8 cellular contexts compared by ENCODE assay signal in genomic region chr16:30368122-30368791, GRCh38. TPM values are rescaled to one million over a fixed set of nuclear protein-coding genes. Genes with fewer than 3 reads are reported as not detected.
DNase-seq lines count a peak whose midpoint lies in the region; ATAC-seq and TF ChIP-seq lines count a peak whose summit lies in the region.

No MANE protein-coding gene starts in this region.

- H4K20me1 ChIP-seq in SK-N-SH (ENCODE audit: insufficient read depth) = peaks cover 53% of the 10 kb centered on the region

- no peak overlapping the region for H3K4ac ChIP-seq in neuronal stem cell (ENCODE audit: low read length)

- TF ChIP-seq CTCF in SK-N-SH (IDR thresholded peaks at IDR 0.05) (no peak), Panc1 (IDR thresholded peaks at IDR 0.05) (no peak)

- no peak for TF ChIP-seq RAD21 in SK-N-SH (IDR thresholded peaks at IDR 0.05; ENCODE audit: low read length)

- BruUV-seq in Panc1 (replicated peaks; lab: Mats Ljungman, UMichigan) = no TSS peak

- peaks cover 66% of the 10 kb centered on the region for H3K79me2 ChIP-seq in SK-N-SH (ENCODE audit: insufficient read depth)

- intact Hi-C loops in Panc1 (cut with micrococcal nuclease; ENCODE audit: unreplicated experiment) = no loop called here

- H2BK5ac ChIP-seq in neuronal stem cell (ENCODE audit: low read length) = no peak overlapping the region

- no peak for DNase-seq in SK-N-SH
- DNase-seq in Panc1 (ENCODE audit: low read depth, low spot score) = no peak
- no peak for DNase-seq in neuronal stem cell (ENCODE audit: low spot score)
- DNase-seq in effector CD4-positive, alpha-beta T cell = no peak
- DNase-seq in SW 1271 (lab: John Stamatoyannopoulos, UW) = no peak
- no peak for DNase-seq in Ammon's horn (ENCODE audit: low spot score)

- no peak overlapping the region for H2BK15ac ChIP-seq in neuronal stem cell (ENCODE audit: low read length)

- POLR2A ChIA-PET in SK-N-SH (lab: Yijun Ruan, JAX) = interaction anchor here (0.6 to 3.4 kb wide), 4 partner anchors 9 to 39 kb away, joined by 3 to 19 read pairs (median 8); partner anchors contain the start of genes CD2BP2, ZNF48 and ZNF771
- POLR2A ChIA-PET in Panc1 (lab: Charles Lee) = no interaction called here

- no peak overlapping the region for H3K14ac ChIP-seq in neuronal stem cell (ENCODE audit: low read length)

- H2AFZ ChIP-seq in SK-N-SH (ENCODE audit: low read depth) = no peak overlapping the region
- H2AFZ ChIP-seq in neuronal stem cell (ENCODE audit: low read length) = no peak overlapping the region

- no peak overlapping the region for H2AK5ac ChIP-seq in neuronal stem cell (ENCODE audit: low read depth, low read length)

- H2BK120ac ChIP-seq in neuronal stem cell (ENCODE audit: low read depth, low read length) = no peak overlapping the region

- no peaks in the 10 kb centered on the region for H3K9me3 ChIP-seq in SK-N-SH
- no peaks in the 10 kb centered on the region for H3K9me3 ChIP-seq in Panc1 (ENCODE audit: control insufficient read depth, insufficient read depth, low read depth, low read length)
- no peaks in the 10 kb centered on the region for H3K9me3 ChIP-seq in endocrine pancreas (ENCODE audit: control insufficient read depth, low read length)
- H3K9me3 ChIP-seq in neuronal stem cell (replicated peaks in 1 of 2; ENCODE audit: control insufficient read depth in 2 of 2, insufficient read depth in 1 of 2, low read depth in 1 of 2, low read length in 2 of 2) = no peaks in the 10 kb centered on the region

- no peak for ATAC-seq in SK-N-SH treated with all-trans-retinoic acid at 6 μM for 48 hours
- no peak for ATAC-seq in Panc1

- H3F3A ChIP-seq in SK-N-SH (replicated peaks; ENCODE audit: insufficient read depth) = peaks cover 4% of the 10 kb centered on the region

- in situ Hi-C loops in Panc1 (cut with HindIII; ENCODE audit: low pct_unique_long_range_greater_than_20kb, low sequenced_read_pairs) = no loop called here

- TF ChIP-seq EP300 in SK-N-SH (IDR thresholded peaks at IDR 0.05; ENCODE audit: borderline replicate concordance in 1 of 2, low read depth in 1 of 2, low read length in 1 of 2) = no peak

- CTCF ChIA-PET in SK-N-SH (lab: Yijun Ruan, JAX) (interaction anchor here (1.1 to 1.3 kb wide), 2 partner anchors 12 to 62 kb away, joined by 3 to 4 read pairs; partner anchors contain the start of gene DCTPP1), Panc1 (lab: Charles Lee) (no interaction called here)

- H3K4me1 ChIP-seq in SK-N-SH (ENCODE audit: control insufficient read depth in 1 of 2, insufficient read depth in 2 of 2, low read depth in 1 of 2, low read length in 1 of 2) (peaks cover 4 to 37% of the 10 kb centered on the region in 2 experiments; a peak in 3 of 4 replicates), Panc1 (ENCODE audit: control insufficient read depth, insufficient read depth, low read length) (0 out of 2 replicates have a peak, but pooled peaks cover 7% of the 10 kb centered on the region), endocrine pancreas (ENCODE audit: control insufficient read depth, insufficient read depth, low read length) (no peaks in the 10 kb centered on the region), neuronal stem cell (ENCODE audit: control insufficient read depth in 2 of 2, insufficient read depth in 1 of 2, low read depth in 1 of 2, low read length in 2 of 2) (peaks cover 19 to 23% of the 10 kb centered on the region in 2 donors)

- 0% methylated on average over 7 of the region's 8 CpGs for WGBS in SK-N-SH (ENCODE audit: low lambda C conversion rate)
- no CpG with 5 or more reads among the region's 8 CpGs for WGBS in neuronal stem cell (ENCODE audit: extremely low coverage in 2 of 2, insufficient read length in 2 of 2, insufficient replicate concordance in 1 of 2), 2 donors

- H3K4me3 ChIP-seq in SK-N-SH (ENCODE audit: low read depth in 2 of 2, low read length in 1 of 2) (peak overlapping the region; percentile 74 to 87), Panc1 (ENCODE audit: low read depth in 2 of 2, low read length in 2 of 2) (peak overlapping the region; percentile 80 to 85), endocrine pancreas (ENCODE audit: control insufficient read depth, insufficient read depth, low read length) (peak overlapping the region; percentile 78), neuronal stem cell (ENCODE audit: low read length in 2 of 2) (peak overlapping the region; percentile 82 to 87)

- H3K4me2 ChIP-seq in SK-N-SH (peak overlapping the region; percentile 97), neuronal stem cell (ENCODE audit: insufficient read depth, low read length, poor library complexity, severe bottlenecking) (peak overlapping the region; percentile 95)

- H2BK12ac ChIP-seq in neuronal stem cell (ENCODE audit: low read length) = peak overlapping the region; percentile 91

- H3K36me3 ChIP-seq in SK-N-SH (replicated peaks in 1 of 2; ENCODE audit: control insufficient read depth in 1 of 2, insufficient read depth in 2 of 2, low read length in 1 of 2) = peaks cover 13 to 20% of the 10 kb centered on the region in 2 experiments
- H3K36me3 ChIP-seq in Panc1 (ENCODE audit: control insufficient read depth, insufficient read depth, low read length) = peaks cover 6% of the 10 kb centered on the region
- no peaks in the 10 kb centered on the region for H3K36me3 ChIP-seq in endocrine pancreas (ENCODE audit: control insufficient read depth, insufficient read depth, low read length)
- peaks cover 4 to 31% of the 10 kb centered on the region in 2 donors for H3K36me3 ChIP-seq in neuronal stem cell (replicated peaks in 1 of 2; ENCODE audit: control insufficient read depth in 2 of 2, insufficient read depth in 2 of 2, low read length in 2 of 2)

- no peaks in the 10 kb centered on the region for H3K9me2 ChIP-seq in SK-N-SH

- H3K9ac ChIP-seq in SK-N-SH (peak overlapping the region; percentile 80), endocrine pancreas (ENCODE audit: control insufficient read depth, insufficient read depth, low read length) (peak overlapping the region; percentile 90), neuronal stem cell (ENCODE audit: low read depth, low read length, poor library complexity) (peak overlapping the region; percentile 64)

- H3K27me3 ChIP-seq in SK-N-SH (ENCODE audit: insufficient read depth) (no peaks in the 10 kb centered on the region), Panc1 (ENCODE audit: control insufficient read depth, insufficient read depth, low read length) (no peaks in the 10 kb centered on the region), endocrine pancreas (ENCODE audit: control insufficient read depth, insufficient read depth, low read length) (no peaks in the 10 kb centered on the region), neuronal stem cell (ENCODE audit: control insufficient read depth in 3 of 3, insufficient read depth in 3 of 3, low read depth in 1 of 3, low read length in 3 of 3) (no peaks in the 10 kb centered on the region)

- no peak overlapping the region for H4K8ac ChIP-seq in neuronal stem cell (ENCODE audit: low read depth, low read length)

- peak overlapping the region; percentile 53 for H3K18ac ChIP-seq in neuronal stem cell (ENCODE audit: low read length)

- peaks cover 10% of the 10 kb centered on the region for H3K79me1 ChIP-seq in neuronal stem cell (ENCODE audit: low read depth, low read length)

- H3K23ac ChIP-seq in neuronal stem cell (ENCODE audit: low read depth, low read length, poor library complexity) = no peak overlapping the region

- peak overlapping the region; percentile 4 to 57; a peak in 2 of 4 replicates for H3K27ac ChIP-seq in SK-N-SH (ENCODE audit: low read depth in 2 of 2, low read length in 1 of 2)
- H3K27ac ChIP-seq in Panc1 (ENCODE audit: low read length) = peak overlapping the region; percentile 75
- H3K27ac ChIP-seq in neuronal stem cell (replicated peaks; ENCODE audit: low read length) = no peak overlapping the region

- no peak overlapping the region for H4K91ac ChIP-seq in neuronal stem cell (ENCODE audit: low read depth, low read length, poor library complexity)

TF ChIP-seq in SK-N-SH, 30 proteins besides CTCF, POLR2A, EP300 and RAD21 (continues in another document):
- TF ChIP-seq POLR2AphosphoS5 (IDR thresholded peaks at IDR 0.05; ENCODE audit: low read depth, low read length) (no peak), ELF1 (IDR thresholded peaks at IDR 0.05) (no peak)

TF ChIP-seq in SK-N-SH treated with all-trans-retinoic acid at 6 μM for 48 hours, 23 proteins besides CTCF, POLR2A, EP300 and RAD21 (continues in another document):
- TF ChIP-seq ZC3H10 (CRISPR knock-in tag; IDR thresholded peaks at IDR 0.05) (no peak), PPARA (CRISPR knock-in tag; IDR thresholded peaks at IDR 0.05; ENCODE audit: borderline replicate concordance) (no peak), GLIS3 (CRISPR knock-in tag; IDR thresholded peaks at IDR 0.05) (no peak)

RNA-seq across cellular contexts. Expression of gene TBC1D10B, which starts 2.0 kb away (rescaled TPM):
- 15.7 and 20.5 TPM in 2 replicates for polyA plus RNA-seq in SK-N-SH (2012; rRNA removed)
- polyA plus RNA-seq in SK-N-SH (2012; cell fraction: cytosol; rRNA removed) = 9.0 and 13.6 TPM in 2 replicates
- polyA plus RNA-seq in SK-N-SH (2012; cell fraction: nucleus; rRNA removed) = 41.2 and 55.4 TPM in 2 replicates
- total RNA-seq in Panc1 (2021; ENCODE audit: unreplicated experiment) = 52.6 TPM
- polyA plus RNA-seq in Panc1 (2012; ENCODE audit: insufficient read length) = 41.9 TPM
- polyA plus RNA-seq in neuronal stem cell (2013, experiment 1 of 2) = 18.4 TPM
- polyA plus RNA-seq in neuronal stem cell (2013, experiment 2 of 2) = 16.8 TPM

RNA-seq across cellular contexts. Expression of gene MYL11, which starts 6.3 kb away (rescaled TPM):
- 0.23 TPM in 1 of 2 replicates, not detected in the other for polyA plus RNA-seq in SK-N-SH (2012; rRNA removed)
- polyA plus RNA-seq in SK-N-SH (2012; cell fraction: cytosol; rRNA removed) = not detected in 2 replicates
- 0.08 and 0.65 TPM in 2 replicates for polyA plus RNA-seq in SK-N-SH (2012; cell fraction: nucleus; rRNA removed)
- total RNA-seq in Panc1 (2021; ENCODE audit: unreplicated experiment) = not detected
- polyA plus RNA-seq in Panc1 (2012; ENCODE audit: insufficient read length) = 1.2 TPM
- 4.7 TPM for polyA plus RNA-seq in neuronal stem cell (2013, experiment 1 of 2)
- polyA plus RNA-seq in neuronal stem cell (2013, experiment 2 of 2) = 4.6 TPM

RNA-seq across cellular contexts. Expression of gene CD2BP2, which starts 13.1 kb away (rescaled TPM):
- polyA plus RNA-seq in SK-N-SH (2012; rRNA removed) = 80.8 and 85.3 TPM in 2 replicates
- 64.7 and 70.5 TPM in 2 replicates for polyA plus RNA-seq in SK-N-SH (2012; cell fraction: cytosol; rRNA removed)
- 202 and 222 TPM in 2 replicates for polyA plus RNA-seq in SK-N-SH (2012; cell fraction: nucleus; rRNA removed)
- total RNA-seq in Panc1 (2021; ENCODE audit: unreplicated experiment) = 90.7 TPM
- 68.7 TPM for polyA plus RNA-seq in Panc1 (2012; ENCODE audit: insufficient read length)
- polyA plus RNA-seq in neuronal stem cell (2013, experiment 1 of 2) = 31.1 TPM
- polyA plus RNA-seq in neuronal stem cell (2013, experiment 2 of 2) = 30.6 TPM

RNA-seq across cellular contexts. Expression of gene SEPTIN1, which starts 14.1 kb away (rescaled TPM):
- 0.13 and 0.25 TPM in 2 replicates for polyA plus RNA-seq in SK-N-SH (2012; rRNA removed)
- 0.35 and 0.43 TPM in 2 replicates for polyA plus RNA-seq in SK-N-SH (2012; cell fraction: cytosol; rRNA removed)
- 0.76 and 0.94 TPM in 2 replicates for polyA plus RNA-seq in SK-N-SH (2012; cell fraction: nucleus; rRNA removed)
- total RNA-seq in Panc1 (2021; ENCODE audit: unreplicated experiment) = 1.7 TPM
- 1.8 TPM for polyA plus RNA-seq in Panc1 (2012; ENCODE audit: insufficient read length)
- 3.9 TPM for polyA plus RNA-seq in neuronal stem cell (2013, experiment 1 of 2)
- polyA plus RNA-seq in neuronal stem cell (2013, experiment 2 of 2) = 3.4 TPM

RNA-seq across cellular contexts. Expression of gene ZNF48, which starts 27.0 kb away (rescaled TPM):
- 7.9 and 8.8 TPM in 2 replicates for polyA plus RNA-seq in SK-N-SH (2012; rRNA removed)
- polyA plus RNA-seq in SK-N-SH (2012; cell fraction: cytosol; rRNA removed) = 7.3 and 7.6 TPM in 2 replicates
- 14.8 and 17.0 TPM in 2 replicates for polyA plus RNA-seq in SK-N-SH (2012; cell fraction: nucleus; rRNA removed)
- total RNA-seq in Panc1 (2021; ENCODE audit: unreplicated experiment) = 16.6 TPM
- polyA plus RNA-seq in Panc1 (2012; ENCODE audit: insufficient read length) = 17.6 TPM
- polyA plus RNA-seq in neuronal stem cell (2013, experiment 1 of 2) = 22.2 TPM
- polyA plus RNA-seq in neuronal stem cell (2013, experiment 2 of 2) = 21.3 TPM
